ENCODE assay signal across 20 cellular contexts in genomic region chr13:94590744-94591143, GRCh38. TPM values are rescaled to one million over a fixed set of nuclear protein-coding genes. Genes with fewer than 3 reads are reported as not detected.
A peak's percentile ranks its signal among the peaks of the same experiment; 100 is the strongest.
DNase-seq lines count a peak whose midpoint lies in the region; ATAC-seq and TF ChIP-seq lines count a peak whose summit lies in the region.
"Had no signal": no experiment of that assay in that cellular context is flagged by ENCODE, and none has a peak within 500 bp of the region (broad histone marks: within the 10 kb centered on the region; RNA-seq: fewer than 3 reads in every experiment).

No MANE protein-coding gene starts in this region.

- no peak for TF ChIP-seq CTCF in activated CD8-positive, alpha-beta T cell treated with anti-CD3 and anti-CD28 coated beads for 36 hours (IDR thresholded peaks at IDR 0.05)
- no peak for TF ChIP-seq CTCF in A673 (conservative IDR thresholded peaks at IDR 0.05; ENCODE audit: low read depth, low read length)

- DNase-seq in activated CD8-positive, alpha-beta T cell treated with anti-CD3 and anti-CD28 coated beads for 36 hours: peak; percentile 33
- DNase-seq in activated CD8-positive, alpha-beta T cell treated with anti-CD3 and anti-CD28 coated beads, Interleukin-2, amount 10 ng/mL, durations not matched to agents 7 days and 5 days: no peak
- DNase-seq in T-helper 17 cell: no peak
- DNase-seq in A673 (ENCODE audit: low spot score): no peak
- DNase-seq in NOMO-1 treated with DMSO at 0.1 percent for 48 hours (lab: John Stamatoyannopoulos, UW; ENCODE audit: unreplicated experiment): no peak
- DNase-seq: COR-L47, DMS53, H9, Karpas-422, NCI-H1417, NCI-H1930, NCI-H2171 treated with DMSO at 0.1 percent for 48 hours, NCI-H82, SHP77 had no signal

- intact Hi-C loops in activated CD8-positive, alpha-beta T cell treated with anti-CD3 and anti-CD28 coated beads for 36 hours (cut with micrococcal nuclease): no loop called here
- intact Hi-C loops in A673 (cut with micrococcal nuclease; ENCODE audit: unreplicated experiment): no loop called here

- H3K27me3 ChIP-seq in A673 (replicated peaks; ENCODE audit: insufficient read depth, low read depth, low read length, poor library complexity): no peaks in the 10 kb centered on the region

- no TSS peak for BruUV-seq in A673 (replicated peaks; lab: Mats Ljungman, UMichigan)

- H3K9me3 Mint-ChIP-seq in activated CD8-positive, alpha-beta T cell treated with anti-CD3 and anti-CD28 coated beads for 36 hours: no peaks in the 10 kb centered on the region
- no peaks in the 10 kb centered on the region for H3K9me3 Mint-ChIP-seq in activated CD8-positive, alpha-beta T cell treated with anti-CD3 and anti-CD28 coated beads, Interleukin-2, amount 10 ng/mL, durations not matched to agents 7 days and 5 days (ENCODE audit: insufficient read depth)
- H3K9me3 Mint-ChIP-seq: CD14-positive monocyte, H9 had no signal

- no peaks in the 10 kb centered on the region for H3K27me3 Mint-ChIP-seq in activated CD8-positive, alpha-beta T cell treated with anti-CD3 and anti-CD28 coated beads for 36 hours
- no peaks in the 10 kb centered on the region for H3K27me3 Mint-ChIP-seq in activated CD8-positive, alpha-beta T cell treated with anti-CD3 and anti-CD28 coated beads, Interleukin-2, amount 10 ng/mL, durations not matched to agents 7 days and 5 days (ENCODE audit: low read depth)
- H3K27me3 Mint-ChIP-seq in T-helper 17 cell: no peaks in the 10 kb centered on the region

- H3K36me3 Mint-ChIP-seq in activated CD8-positive, alpha-beta T cell treated with anti-CD3 and anti-CD28 coated beads for 36 hours (ENCODE audit: low read depth): peaks cover 50% of the 10 kb centered on the region
- peaks cover 44% of the 10 kb centered on the region for H3K36me3 Mint-ChIP-seq in activated CD8-positive, alpha-beta T cell treated with anti-CD3 and anti-CD28 coated beads, Interleukin-2, amount 10 ng/mL, durations not matched to agents 7 days and 5 days (ENCODE audit: low read depth)
- H3K36me3 Mint-ChIP-seq in T-helper 17 cell (ENCODE audit: low read depth): peaks cover 17% of the 10 kb centered on the region

- no peak overlapping the region for H3K4me3 ChIP-seq in A673 (ENCODE audit: low read depth, low read length, poor library complexity, severe bottlenecking)
- H3K4me3 ChIP-seq: A549 had no signal

- H3K4me3 Mint-ChIP-seq in activated CD8-positive, alpha-beta T cell treated with anti-CD3 and anti-CD28 coated beads for 36 hours: no peak overlapping the region
- no peak overlapping the region for H3K4me3 Mint-ChIP-seq in activated CD8-positive, alpha-beta T cell treated with anti-CD3 and anti-CD28 coated beads, Interleukin-2, amount 10 ng/mL, durations not matched to agents 7 days and 5 days
- H3K4me3 Mint-ChIP-seq in T-helper 17 cell: no peak overlapping the region
- H3K4me3 Mint-ChIP-seq: CD14-positive monocyte, H9 had no signal

- H3K4me1 Mint-ChIP-seq in activated CD8-positive, alpha-beta T cell treated with anti-CD3 and anti-CD28 coated beads for 36 hours (ENCODE audit: low read depth): peaks cover 54% of the 10 kb centered on the region
- peaks cover 30% of the 10 kb centered on the region for H3K4me1 Mint-ChIP-seq in activated CD8-positive, alpha-beta T cell treated with anti-CD3 and anti-CD28 coated beads, Interleukin-2, amount 10 ng/mL, durations not matched to agents 7 days and 5 days (ENCODE audit: low read depth)
- peaks cover 41% of the 10 kb centered on the region for H3K4me1 Mint-ChIP-seq in T-helper 17 cell

- CTCF ChIA-PET in activated CD8-positive, alpha-beta T cell treated with anti-CD3 and anti-CD28 coated beads for 36 hours (lab: Charles Lee): interaction anchor here (1.1 kb wide), 1 partner anchor 27 kb away, joined by 3 read pairs; no protein-coding TSS in a partner anchor
- CTCF ChIA-PET in activated CD8-positive, alpha-beta T cell treated with anti-CD3 and anti-CD28 coated beads, Interleukin-2, amount 10 ng/mL, durations not matched to agents 7 days and 5 days (lab: Charles Lee): interaction anchor here (1.2 to 1.8 kb wide), 2 partner anchors 14 to 26 kb away, joined by 4 to 6 read pairs; no protein-coding TSS in a partner anchor
- CTCF ChIA-PET in A673 (lab: Charles Lee): no interaction called here

- H3K27ac Mint-ChIP-seq in activated CD8-positive, alpha-beta T cell treated with anti-CD3 and anti-CD28 coated beads for 36 hours: no peak overlapping the region
- no peak overlapping the region for H3K27ac Mint-ChIP-seq in activated CD8-positive, alpha-beta T cell treated with anti-CD3 and anti-CD28 coated beads, Interleukin-2, amount 10 ng/mL, durations not matched to agents 7 days and 5 days
- H3K27ac Mint-ChIP-seq in T-helper 17 cell: peak overlapping the region; percentile 56
- H3K27ac Mint-ChIP-seq: H9 had no signal

- ATAC-seq in activated CD8-positive, alpha-beta T cell treated with anti-CD3 and anti-CD28 coated beads for 36 hours: no peak
- no peak for ATAC-seq in activated CD8-positive, alpha-beta T cell treated with anti-CD3 and anti-CD28 coated beads, Interleukin-2, amount 10 ng/mL, durations not matched to agents 7 days and 5 days
- peak; percentile 32 for ATAC-seq in GM18858 (IDR thresholded peaks at IDR 0.05; ENCODE audit: unreplicated experiment)
- ATAC-seq in HG03025 (IDR thresholded peaks at IDR 0.05; ENCODE audit: low FRiP score, unreplicated experiment): peak; percentile 70
- ATAC-seq in T-helper 17 cell: no peak
- ATAC-seq in HG02981 (IDR thresholded peaks at IDR 0.05; ENCODE audit: unreplicated experiment): no peak
- ATAC-seq: A549, SK-N-SH treated with all-trans-retinoic acid at 6 μM for 48 hours had no signal

- H3K36me3 ChIP-seq in A673 (ENCODE audit: insufficient read depth, low read length, poor library complexity, severe bottlenecking): peaks cover 23% of the 10 kb centered on the region

- H3K27ac ChIP-seq in A673 (ENCODE audit: low read depth, low read length, poor library complexity, severe bottlenecking): no peak overlapping the region
- H3K27ac ChIP-seq: A549 had no signal

- H3K9me3 ChIP-seq in T-helper 17 cell (ENCODE audit: control insufficient read depth, low read length, poor library complexity, severe bottlenecking): no peaks in the 10 kb centered on the region
- H3K9me3 ChIP-seq in A673 (ENCODE audit: low read depth, low read length, poor library complexity, severe bottlenecking): no peaks in the 10 kb centered on the region
- H3K9me3 ChIP-seq: A549 had no signal

- POLR2A ChIA-PET in activated CD8-positive, alpha-beta T cell treated with anti-CD3 and anti-CD28 coated beads for 36 hours (lab: Charles Lee): no interaction called here
- POLR2A ChIA-PET in activated CD8-positive, alpha-beta T cell treated with anti-CD3 and anti-CD28 coated beads, Interleukin-2, amount 10 ng/mL, durations not matched to agents 7 days and 5 days (lab: Charles Lee): interaction anchor here (0.8 to 1.2 kb wide), 2 partner anchors 14 to 42 kb away, joined by 3 to 4 read pairs; no protein-coding TSS in a partner anchor
- POLR2A ChIA-PET in A673 (lab: Charles Lee; ENCODE audit: low non-redundant PET): no interaction called here

- H3K4me1 ChIP-seq in A673 (ENCODE audit: insufficient read depth, low read length, poor library complexity, severe bottlenecking): peaks cover 8% of the 10 kb centered on the region

RNA-seq across cellular contexts. Expression of gene TGDS, which starts 5.2 kb away (rescaled TPM):
- 10 to 100 TPM; 24.0 to 27.0 TPM for total RNA-seq in activated CD8-positive, alpha-beta T cell treated with anti-CD3 and anti-CD28 coated beads for 36 hours
- 10 to 100 TPM; 17.2 to 19.2 TPM for total RNA-seq in activated CD8-positive, alpha-beta T cell treated with anti-CD3 and anti-CD28 coated beads, Interleukin-2, amount 10 ng/mL, durations not matched to agents 7 days and 5 days
- total RNA-seq in T-helper 17 cell (1 to 10 TPM; 5.5 to 5.9 TPM), A673 (2021) (8.0 and 9.0 TPM in 2 replicates)

RNA-seq across cellular contexts. Expression of gene GPR180, which starts 10.9 kb away (rescaled TPM):
- total RNA-seq in activated CD8-positive, alpha-beta T cell treated with anti-CD3 and anti-CD28 coated beads for 36 hours: 1 to 10 TPM; 7.5 to 7.7 TPM
- total RNA-seq in activated CD8-positive, alpha-beta T cell treated with anti-CD3 and anti-CD28 coated beads, Interleukin-2, amount 10 ng/mL, durations not matched to agents 7 days and 5 days: 1 to 10 TPM; 7.7 to 7.9 TPM
- total RNA-seq in T-helper 17 cell (1 to 10 TPM; 1.3 to 1.4 TPM), A673 (2021) (7.2 and 8.3 TPM in 2 replicates)

Comparison
In these comparisons a context has a peak if more than half of its experiments do, and no peak if none do; other contexts are left out.
1. ATAC-seq: peak in GM18858 (single experiment) and HG03025 (single experiment); none in activated CD8-positive, alpha-beta T cell treated with anti-CD3 and anti-CD28 coated beads for 36 hours (single experiment), activated CD8-positive, alpha-beta T cell treated with anti-CD3 and anti-CD28 coated beads, Interleukin-2, amount 10 ng/mL, durations not matched to agents 7 days and 5 days (single experiment), T-helper 17 cell (single experiment) and HG02981 (single experiment).